8 cellular contexts compared by ENCODE assay signal in the genomic region with DNA sequence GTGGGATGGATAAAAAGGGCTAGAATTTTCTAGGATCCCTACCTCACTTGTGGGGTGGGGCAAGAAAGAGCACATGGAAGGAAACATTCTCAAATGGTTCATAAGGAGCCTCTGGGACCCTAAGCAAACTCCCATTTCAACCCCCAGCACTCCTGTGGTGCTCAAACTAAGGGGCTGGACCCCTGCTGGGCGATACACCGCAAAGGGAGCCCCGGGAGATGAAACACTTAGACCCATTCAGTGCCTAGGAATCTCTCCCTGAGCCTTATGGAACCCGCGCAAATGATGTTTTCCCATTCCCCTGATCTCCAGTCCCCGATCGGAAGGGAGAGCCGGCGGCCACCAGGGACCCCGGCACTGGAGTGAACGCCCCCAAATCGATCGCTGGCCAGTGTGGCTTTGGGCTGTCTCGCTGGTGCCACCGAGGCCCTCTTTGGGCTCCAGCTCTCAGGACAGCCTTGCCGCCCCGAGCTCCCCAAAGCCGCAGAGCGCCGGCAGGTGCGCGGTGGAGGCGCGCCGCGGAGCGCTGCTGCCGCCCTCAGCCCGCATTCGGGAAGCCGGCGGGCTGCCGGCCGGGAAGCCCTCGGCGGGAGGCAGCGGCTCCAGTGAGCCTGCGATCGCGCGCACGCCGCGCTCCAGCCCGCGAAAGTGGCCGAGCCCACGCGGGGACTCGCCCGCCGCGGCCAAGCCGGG. TPM values are rescaled to one million over a fixed set of nuclear protein-coding genes. Genes with fewer than 3 reads are reported as not detected.
A peak's percentile ranks its signal among the peaks of the same experiment; 100 is the strongest.
DNase-seq lines count a peak whose midpoint lies in the region; ATAC-seq lines count a peak whose summit lies in the region.

No MANE protein-coding gene starts in this region.

- no peaks in the 10 kb centered on the region for H3K9me3 Mint-ChIP-seq in CD4-positive, CD25-positive, alpha-beta regulatory T cell

- H3K9ac ChIP-seq in adipocyte (ENCODE audit: low read length) (peak overlapping the region; percentile 86), skeletal muscle satellite cell (ENCODE audit: low read depth, low read length) (peak overlapping the region; percentile 94)

- no peak for ATAC-seq in CD4-positive, CD25-positive, alpha-beta regulatory T cell (ENCODE audit: low read depth in 2 of 2)
- peak; percentile 14 for ATAC-seq in HG02885 (IDR thresholded peaks at IDR 0.05; ENCODE audit: poor library complexity, unreplicated experiment)
- no peak for ATAC-seq in HG03196 (IDR thresholded peaks at IDR 0.05; ENCODE audit: unreplicated experiment)
- ATAC-seq in GM19452 (IDR thresholded peaks at IDR 0.05; ENCODE audit: unreplicated experiment), result no peak

- no peak overlapping the region for H3K4me3 ChIP-seq in CD4-positive, CD25-positive, alpha-beta regulatory T cell (ENCODE audit: low read depth, low read length)
- H3K4me3 ChIP-seq in adipocyte (ENCODE audit: low read length) (peak overlapping the region; percentile 89), iPS DF 6.9 (ENCODE audit: low read length) (peak overlapping the region; percentile 42; the same call in 1 of the 2 replicates), skeletal muscle satellite cell (ENCODE audit: low read length) (peak overlapping the region; percentile 94)

- peaks cover 21% of the 10 kb centered on the region for H3K27me3 ChIP-seq in CD4-positive, CD25-positive, alpha-beta regulatory T cell (ENCODE audit: control insufficient read depth, insufficient read depth, low read length)
- H3K27me3 ChIP-seq in adipocyte (replicated peaks; ENCODE audit: control insufficient read depth, insufficient read depth, low read length) (peaks cover 10% of the 10 kb centered on the region), iPS DF 6.9 (ENCODE audit: control insufficient read depth, insufficient read depth, low read length) (peaks cover 22% of the 10 kb centered on the region), skeletal muscle satellite cell (ENCODE audit: control insufficient read depth, insufficient read depth, low read length) (no peaks in the 10 kb centered on the region)

- peak overlapping the region; percentile 33 to 87 (median 81) for H3K4me3 Mint-ChIP-seq in CD4-positive, CD25-positive, alpha-beta regulatory T cell

- H3K27me3 Mint-ChIP-seq in CD4-positive, CD25-positive, alpha-beta regulatory T cell, result peaks cover 60% of the 10 kb centered on the region

- no peaks in the 10 kb centered on the region for H3K36me3 Mint-ChIP-seq in CD4-positive, CD25-positive, alpha-beta regulatory T cell

- H3K4me1 ChIP-seq in CD4-positive, CD25-positive, alpha-beta regulatory T cell (ENCODE audit: control insufficient read depth, insufficient read depth, low read length, poor library complexity, severe bottlenecking), result peaks cover 25% of the 10 kb centered on the region
- peaks cover 23% of the 10 kb centered on the region for H3K4me1 ChIP-seq in adipocyte (ENCODE audit: control insufficient read depth, insufficient read depth, low read length)
- peaks cover 2% of the 10 kb centered on the region; the same call in 1 of the 2 replicates for H3K4me1 ChIP-seq in iPS DF 6.9 (ENCODE audit: control insufficient read depth, insufficient read depth, low read length)
- H3K4me1 ChIP-seq in skeletal muscle satellite cell (ENCODE audit: control insufficient read depth, insufficient read depth, low read length), result peaks cover 50% of the 10 kb centered on the region

- peak overlapping the region; percentile 98 for H3K4me2 ChIP-seq in skeletal muscle satellite cell (ENCODE audit: low read length)

- H3K27ac ChIP-seq in CD4-positive, CD25-positive, alpha-beta regulatory T cell (ENCODE audit: insufficient read depth, low read length, poor library complexity, severe bottlenecking), result no peak overlapping the region
- H3K27ac ChIP-seq in iPS DF 6.9 (ENCODE audit: low read length), result no peak overlapping the region

- peak in 1 of 3 donors; percentile 9 for DNase-seq in CD4-positive, CD25-positive, alpha-beta regulatory T cell
- DNase-seq in adipocyte (ENCODE audit: low read depth), result peak; percentile 67
- no peak for DNase-seq in iPS DF 6.9 (ENCODE audit: low read depth, low spot score)
- no peak for DNase-seq in DMS114 treated with DMSO at 0.1 percent for 48 hours (lab: John Stamatoyannopoulos, UW; ENCODE audit: unreplicated experiment)

- WGBS in iPS DF 6.9 (ENCODE audit: insufficient coverage, insufficient read length), result no CpG with 5 or more reads among the region's 54 CpGs

- H3K9me3 ChIP-seq in CD4-positive, CD25-positive, alpha-beta regulatory T cell (ENCODE audit: control insufficient read depth in 2 of 2, low read length in 2 of 2), result no peaks in the 10 kb centered on the region
- H3K9me3 ChIP-seq in adipocyte (ENCODE audit: control insufficient read depth, low read length), result no peaks in the 10 kb centered on the region
- no peaks in the 10 kb centered on the region for H3K9me3 ChIP-seq in iPS DF 6.9 (ENCODE audit: control insufficient read depth, insufficient read depth, low read length)
- no peaks in the 10 kb centered on the region for H3K9me3 ChIP-seq in skeletal muscle satellite cell (replicated peaks; ENCODE audit: low read length)

- H3K4me1 Mint-ChIP-seq in CD4-positive, CD25-positive, alpha-beta regulatory T cell, result peaks cover 5 to 21% (median 8%) of the 10 kb centered on the region in 4 donors

- H3K36me3 ChIP-seq in CD4-positive, CD25-positive, alpha-beta regulatory T cell (ENCODE audit: control insufficient read depth, insufficient read depth, low read length), result no peaks in the 10 kb centered on the region
- H3K36me3 ChIP-seq in adipocyte (ENCODE audit: control insufficient read depth, insufficient read depth, low read length, severe bottlenecking) (no peaks in the 10 kb centered on the region), iPS DF 6.9 (ENCODE audit: control insufficient read depth, insufficient read depth, low read length) (no peaks in the 10 kb centered on the region), skeletal muscle satellite cell (ENCODE audit: insufficient read depth, low read length) (peaks cover 33% of the 10 kb centered on the region)

- no peak overlapping the region for H3K27ac Mint-ChIP-seq in CD4-positive, CD25-positive, alpha-beta regulatory T cell

RNA-seq across cellular contexts. Expression of a gene that starts 1.2 kb away (rescaled TPM):
- 0.62 TPM for total RNA-seq in CD4-positive, CD25-positive, alpha-beta regulatory T cell
- polyA plus RNA-seq in CD4-positive, CD25-positive, alpha-beta regulatory T cell, result under 1 TPM in 2 of 4 donors, not detected in 2; 0.02 to 0.16 TPM
- total RNA-seq in skeletal muscle satellite cell (2012; rRNA removed), result 13.4 and 18.3 TPM in 2 replicates
